In the genomic region with DNA sequence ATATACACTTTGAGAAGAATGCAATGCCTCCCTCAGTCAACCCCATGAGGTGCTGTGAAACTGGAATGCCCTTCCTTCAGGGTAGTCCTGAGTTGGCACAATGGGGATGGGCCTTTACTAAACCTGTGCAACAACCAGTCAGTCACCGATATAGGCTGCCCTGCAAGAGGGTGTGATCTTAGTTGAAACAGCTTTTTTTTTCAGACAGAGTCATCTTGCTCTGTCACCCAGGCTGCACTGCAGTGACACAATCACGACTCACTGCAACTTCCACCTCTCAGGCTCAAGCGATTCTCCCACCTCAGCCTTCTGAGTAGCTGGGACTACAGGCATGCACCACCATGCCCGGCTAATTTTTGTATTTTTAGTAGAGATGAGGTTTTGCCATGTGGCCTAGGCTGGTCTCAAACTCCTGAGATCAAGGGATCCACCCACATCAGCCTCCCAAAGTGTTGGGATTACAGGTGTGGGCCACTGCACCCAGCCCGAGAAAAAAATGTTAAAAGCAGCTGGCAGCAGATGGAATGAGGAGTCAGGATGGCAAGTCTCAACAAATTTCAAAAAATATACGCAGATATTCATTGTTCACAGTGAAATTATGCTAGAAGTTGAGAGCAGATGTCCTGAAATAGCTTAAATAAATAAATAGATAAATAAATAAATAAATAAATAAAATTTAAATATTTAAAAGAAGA, we compare ENCODE assay signal across 12 cellular contexts. TPM values are rescaled to one million over a fixed set of nuclear protein-coding genes. Genes with fewer than 3 reads are reported as not detected.
DNase-seq lines count a peak whose midpoint lies in the region; ATAC-seq lines count a peak whose summit lies in the region.
"Had no signal": no experiment of that assay in that cellular context is flagged by ENCODE, and none has a peak within 500 bp of the region (broad histone marks: within the 10 kb centered on the region; RNA-seq: fewer than 3 reads in every experiment).

No MANE protein-coding gene starts in this region.

- no peak overlapping the region for H4K5ac ChIP-seq in mesendoderm (ENCODE audit: low read length)

- no peak overlapping the region for H3K4me3 Mint-ChIP-seq in activated CD4-positive, alpha-beta memory T cell treated with anti-CD3 and anti-CD28 coated beads, Interleukin-2, amount 10 ng/mL, durations not matched to agents 7 days and 5 days
- H3K4me3 Mint-ChIP-seq: T-cell had no signal

- H2BK15ac ChIP-seq in mesendoderm (replicated peaks; ENCODE audit: low read depth) = no peak overlapping the region

- H3K56ac ChIP-seq in mesendoderm (ENCODE audit: low read length) = no peak overlapping the region

- H3K27me3 Mint-ChIP-seq in activated CD4-positive, alpha-beta memory T cell treated with anti-CD3 and anti-CD28 coated beads, Interleukin-2, amount 10 ng/mL, durations not matched to agents 7 days and 5 days = no peaks in the 10 kb centered on the region
- H3K27me3 Mint-ChIP-seq: T-cell had no signal

- H3K9ac ChIP-seq in mesendoderm (ENCODE audit: low read length) = no peak overlapping the region

- H2AK5ac ChIP-seq in mesendoderm (ENCODE audit: low read length) = no peak overlapping the region

- H2BK5ac ChIP-seq in mesendoderm (ENCODE audit: low read length) = no peak overlapping the region

- no peaks in the 10 kb centered on the region for H3K79me1 ChIP-seq in mesendoderm (ENCODE audit: low read length)

- no peak overlapping the region for H3K18ac ChIP-seq in mesendoderm (ENCODE audit: low read length)

- ATAC-seq in HG02571 (IDR thresholded peaks at IDR 0.05; ENCODE audit: unreplicated experiment) (no peak), HG02885 (IDR thresholded peaks at IDR 0.05; ENCODE audit: poor library complexity, unreplicated experiment) (no peak)
- ATAC-seq: HepG2 had no signal

- H3K27me3 ChIP-seq in mesendoderm (ENCODE audit: insufficient read depth, low read length, poor library complexity) = no peaks in the 10 kb centered on the region

- peak; percentile 12 for DNase-seq in AG08395 (ENCODE audit: low spot score)
- DNase-seq in HT1080 (ENCODE audit: low read depth) = peak; percentile 92
- DNase-seq in activated CD4-positive, alpha-beta memory T cell treated with anti-CD3 and anti-CD28 coated beads, Interleukin-2, amount 10 ng/mL, durations not matched to agents 7 days and 5 days = peak; percentile 29
- DNase-seq in mesendoderm = peak; percentile 14
- no peak for DNase-seq in dermis blood vessel endothelial cell
- no peak for DNase-seq in germinal center (ENCODE audit: low spot score)
- DNase-seq: central memory CD4-positive, alpha-beta T cell; left cardiac atrium; T-cell had no signal

- H3K27ac ChIP-seq in mesendoderm (ENCODE audit: low read depth, low read length) = no peak overlapping the region

- no peak overlapping the region for H2BK120ac ChIP-seq in mesendoderm (ENCODE audit: low read depth, low read length)

- no peak overlapping the region for H3K4me2 ChIP-seq in mesendoderm (ENCODE audit: low read length)

- no peaks in the 10 kb centered on the region for H3K9me3 Mint-ChIP-seq in activated CD4-positive, alpha-beta memory T cell treated with anti-CD3 and anti-CD28 coated beads, Interleukin-2, amount 10 ng/mL, durations not matched to agents 7 days and 5 days
- H3K9me3 Mint-ChIP-seq: T-cell had no signal

- no peak overlapping the region for H4K8ac ChIP-seq in mesendoderm (ENCODE audit: low read depth, low read length)

- H3K4me3 ChIP-seq in mesendoderm (ENCODE audit: low read length) = no peak overlapping the region

- no peak overlapping the region for H3K23ac ChIP-seq in mesendoderm (ENCODE audit: low read length)

- no peak overlapping the region for H3K4ac ChIP-seq in mesendoderm (ENCODE audit: low read depth, low read length)

- no peaks in the 10 kb centered on the region for H3K36me3 ChIP-seq in mesendoderm (ENCODE audit: control insufficient read depth, insufficient read depth, low read length)

- peak overlapping the region; percentile 54 for H3K27ac Mint-ChIP-seq in activated CD4-positive, alpha-beta memory T cell treated with anti-CD3 and anti-CD28 coated beads, Interleukin-2, amount 10 ng/mL, durations not matched to agents 7 days and 5 days
- H3K27ac Mint-ChIP-seq: T-cell had no signal

- CTCF ChIA-PET in activated CD4-positive, alpha-beta memory T cell treated with anti-CD3 and anti-CD28 coated beads, Interleukin-2, amount 10 ng/mL, durations not matched to agents 7 days and 5 days (lab: Charles Lee) = interaction anchor here (1.8 kb wide), 1 partner anchor 10 kb away, joined by 3 read pairs; no protein-coding TSS in a partner anchor

- no peaks in the 10 kb centered on the region for H3K36me3 Mint-ChIP-seq in activated CD4-positive, alpha-beta memory T cell treated with anti-CD3 and anti-CD28 coated beads, Interleukin-2, amount 10 ng/mL, durations not matched to agents 7 days and 5 days (ENCODE audit: low read depth)
- H3K36me3 Mint-ChIP-seq: T-cell had no signal

- H3K79me2 ChIP-seq in mesendoderm (ENCODE audit: control insufficient read depth, insufficient read depth, low read length) = no peaks in the 10 kb centered on the region

- no CpG with 5 or more reads among the region's 6 CpGs for WGBS in mesendoderm (ENCODE audit: extremely low coverage, insufficient coverage, low lambda C conversion rate)

- no peaks in the 10 kb centered on the region for H3K4me1 ChIP-seq in mesendoderm (ENCODE audit: control insufficient read depth, low read depth, low read length)

- peaks cover 16% of the 10 kb centered on the region for H3K4me1 Mint-ChIP-seq in activated CD4-positive, alpha-beta memory T cell treated with anti-CD3 and anti-CD28 coated beads, Interleukin-2, amount 10 ng/mL, durations not matched to agents 7 days and 5 days

- POLR2A ChIA-PET in activated CD4-positive, alpha-beta memory T cell treated with anti-CD3 and anti-CD28 coated beads, Interleukin-2, amount 10 ng/mL, durations not matched to agents 7 days and 5 days (lab: Charles Lee) = interaction anchor here (0.8 to 1.8 kb wide), 5 partner anchors 15 to 166 kb away, joined by 3 to 4 read pairs (median 3); no protein-coding TSS in a partner anchor

RNA-seq across cellular contexts. Expression of gene MYO5A, which starts 31.8 kb away (rescaled TPM):
- 31.3 and 33.7 TPM in 2 replicates for total RNA-seq in HT1080 (2014; rRNA removed; shearing (Covaris generic))
- polyA plus RNA-seq in HT1080 (2015; cell fraction: cytosol; rRNA removed) = 20.0 and 23.8 TPM in 2 replicates
- 26.9 and 32.4 TPM in 2 replicates for polyA plus RNA-seq in HT1080 (2015; cell fraction: nucleus; rRNA removed)
- 10 to 100 TPM; 41.3 to 42.2 TPM for total RNA-seq in activated CD4-positive, alpha-beta memory T cell treated with anti-CD3 and anti-CD28 coated beads, Interleukin-2, amount 10 ng/mL, durations not matched to agents 7 days and 5 days
- 7.5 TPM for polyA plus RNA-seq in mesendoderm (2013, experiment 1 of 2)
- polyA plus RNA-seq in mesendoderm (2013, experiment 2 of 2) = 8.2 TPM
- 59.9 and 115 TPM in 2 replicates for total RNA-seq in dermis blood vessel endothelial cell

Comparison
In these comparisons a context has a peak if more than half of its experiments do, and no peak if none do; other contexts are left out.
1. DNase-seq: peak in AG08395 (single experiment), HT1080 (single experiment), activated CD4-positive, alpha-beta memory T cell treated with anti-CD3 and anti-CD28 coated beads, Interleukin-2, amount 10 ng/mL, durations not matched to agents 7 days and 5 days (single experiment) and mesendoderm (single experiment); none in dermis blood vessel endothelial cell (single experiment) and germinal center (single experiment).